ENCODE assay signal across 18 cellular contexts in the genomic region with DNA sequence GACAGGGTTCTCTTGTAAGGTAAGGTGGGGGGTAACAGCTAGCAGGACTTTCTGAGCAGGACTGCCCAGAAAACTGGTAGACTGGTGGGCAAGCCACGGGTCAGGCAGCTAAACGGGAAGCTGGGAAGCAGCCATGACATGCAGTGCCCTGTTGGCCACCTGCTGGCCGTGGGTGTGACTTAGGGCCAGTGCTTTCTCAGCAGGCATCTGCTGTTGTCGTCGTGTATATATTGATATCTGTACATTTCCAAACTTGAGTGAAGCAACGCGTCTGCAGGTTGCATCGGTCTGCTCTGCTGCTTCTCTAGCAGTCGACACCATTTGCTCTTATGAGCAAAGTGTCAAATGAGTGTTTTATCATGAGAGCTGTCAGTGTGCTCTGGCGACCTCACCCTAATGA. TPM values are rescaled to one million over a fixed set of nuclear protein-coding genes. Genes with fewer than 3 reads are reported as not detected.
DNase-seq lines count a peak whose midpoint lies in the region; ATAC-seq and TF ChIP-seq lines count a peak whose summit lies in the region.
"Had no signal": no experiment of that assay in that cellular context is flagged by ENCODE, and none has a peak within 500 bp of the region (broad histone marks: within the 10 kb centered on the region; RNA-seq: fewer than 3 reads in every experiment).

No MANE protein-coding gene starts in this region.

- H3K4me3 ChIP-seq in NB4 (ENCODE audit: low read depth, low read length) (no peak overlapping the region), endodermal cell (ENCODE audit: low read length) (no peak overlapping the region), osteoblast (ENCODE audit: insufficient read depth, low read length) (no peak overlapping the region)
- H3K4me3 ChIP-seq: esophagus squamous epithelium, upper lobe of left lung had no signal

- H3K4me2 ChIP-seq in osteoblast (ENCODE audit: insufficient read depth, low read length): no peak overlapping the region

- peaks cover 43% of the 10 kb centered on the region for H3K36me3 Mint-ChIP-seq in activated CD8-positive, alpha-beta memory T cell treated with anti-CD3 and anti-CD28 coated beads, Interleukin-2, amount 10 ng/mL, durations not matched to agents 7 days and 5 days
- peaks cover 62% of the 10 kb centered on the region for H3K36me3 Mint-ChIP-seq in endodermal cell (ENCODE audit: low read depth)
- peaks cover 17% of the 10 kb centered on the region for H3K36me3 Mint-ChIP-seq in natural killer cell

- H3K4me1 ChIP-seq in endodermal cell (ENCODE audit: control insufficient read depth, insufficient read depth, low read length) (no peaks in the 10 kb centered on the region), osteoblast (ENCODE audit: insufficient read depth, low read length) (no peaks in the 10 kb centered on the region)
- H3K4me1 ChIP-seq: esophagus squamous epithelium, upper lobe of left lung had no signal

- TF ChIP-seq CTCF in NB4 (IDR thresholded peaks at IDR 0.05; ENCODE audit: low read depth, low read length) (peak; percentile 18), endodermal cell (conservative IDR thresholded peaks at IDR 0.05) (peak; percentile 47), osteoblast (IDR thresholded peaks at IDR 0.05; ENCODE audit: extremely low read depth, low read depth, low read length) (no peak), natural killer cell (IDR thresholded peaks at IDR 0.05) (no peak)

- peaks cover 97% of the 10 kb centered on the region for H3K36me3 ChIP-seq in endodermal cell (ENCODE audit: control insufficient read depth, insufficient read depth, low read length)
- H3K36me3 ChIP-seq in osteoblast (ENCODE audit: insufficient read depth, low read length): peaks cover 5% of the 10 kb centered on the region

- H3K4me3 Mint-ChIP-seq in activated CD8-positive, alpha-beta memory T cell treated with anti-CD3 and anti-CD28 coated beads, Interleukin-2, amount 10 ng/mL, durations not matched to agents 7 days and 5 days: no peak overlapping the region
- H3K4me3 Mint-ChIP-seq in endodermal cell (no peak overlapping the region), natural killer cell (no peak overlapping the region)
- H3K4me3 Mint-ChIP-seq: dendritic cell treated with granulocyte-macrophage colony-stimulating factor and Interleukin-4, amounts not matched to agents 40 ng/mL and 50 ng/mL, for 4 days; T-helper 1 cell treated with Interleukin-12 subunit alpha and Interleukin-12 subunit beta and Interleukin-4 antibody, amounts not matched to agents 30 μg/mL and 1 μg/mL, for 36 hours had no signal

- no peaks in the 10 kb centered on the region for H3K9me3 ChIP-seq in endodermal cell (ENCODE audit: control insufficient read depth, low read length)
- H3K9me3 ChIP-seq in osteoblast (ENCODE audit: low read depth, low read length): no peaks in the 10 kb centered on the region
- H3K9me3 ChIP-seq: esophagus squamous epithelium, upper lobe of left lung had no signal

- intact Hi-C loops in natural killer cell (cut with micrococcal nuclease): no loop called here

- ATAC-seq in activated CD8-positive, alpha-beta memory T cell treated with anti-CD3 and anti-CD28 coated beads, Interleukin-2, amount 10 ng/mL, durations not matched to agents 7 days and 5 days: no peak
- ATAC-seq in natural killer cell: no peak
- ATAC-seq: stimulated activated naive CD8-positive, alpha-beta T cell treated with anti-CD3 and anti-CD28 coated beads, Interleukin-15, Interleukin-2, amounts not matched to agents 100 U/mL and 50 U/mL, for 24 hours had no signal

- H3K27me3 Mint-ChIP-seq in activated CD8-positive, alpha-beta memory T cell treated with anti-CD3 and anti-CD28 coated beads, Interleukin-2, amount 10 ng/mL, durations not matched to agents 7 days and 5 days: no peaks in the 10 kb centered on the region
- H3K27me3 Mint-ChIP-seq in endodermal cell (ENCODE audit: insufficient read depth) (no peaks in the 10 kb centered on the region), natural killer cell (ENCODE audit: low read depth in 2 of 2) (no peaks in the 10 kb centered on the region)
- H3K27me3 Mint-ChIP-seq: dendritic cell treated with granulocyte-macrophage colony-stimulating factor and Interleukin-4, amounts not matched to agents 40 ng/mL and 50 ng/mL, for 4 days had no signal

- H3K27ac Mint-ChIP-seq in activated CD8-positive, alpha-beta memory T cell treated with anti-CD3 and anti-CD28 coated beads, Interleukin-2, amount 10 ng/mL, durations not matched to agents 7 days and 5 days: no peak overlapping the region
- H3K27ac Mint-ChIP-seq in endodermal cell: no peak overlapping the region
- no peak overlapping the region for H3K27ac Mint-ChIP-seq in natural killer cell
- H3K27ac Mint-ChIP-seq: dendritic cell treated with granulocyte-macrophage colony-stimulating factor and Interleukin-4, amounts not matched to agents 40 ng/mL and 50 ng/mL, for 4 days; T-helper 1 cell treated with Interleukin-12 subunit alpha and Interleukin-12 subunit beta and Interleukin-4 antibody, amounts not matched to agents 30 μg/mL and 1 μg/mL, for 36 hours had no signal

- H3K27me3 ChIP-seq in endodermal cell (ENCODE audit: control insufficient read depth, insufficient read depth, low read length, poor library complexity, severe bottlenecking) (no peaks in the 10 kb centered on the region), osteoblast (ENCODE audit: insufficient read depth, low read length) (no peaks in the 10 kb centered on the region)
- H3K27me3 ChIP-seq: esophagus squamous epithelium, upper lobe of left lung had no signal

- CTCF ChIA-PET in activated CD8-positive, alpha-beta memory T cell treated with anti-CD3 and anti-CD28 coated beads, Interleukin-2, amount 10 ng/mL, durations not matched to agents 7 days and 5 days (lab: Charles Lee): no interaction called here

- H4K20me1 ChIP-seq in osteoblast (ENCODE audit: insufficient read depth, low read length): no peaks in the 10 kb centered on the region

- no peaks in the 10 kb centered on the region for H3K79me2 ChIP-seq in osteoblast (ENCODE audit: insufficient read depth, low read length)

- no peaks in the 10 kb centered on the region for H3K4me1 Mint-ChIP-seq in activated CD8-positive, alpha-beta memory T cell treated with anti-CD3 and anti-CD28 coated beads, Interleukin-2, amount 10 ng/mL, durations not matched to agents 7 days and 5 days
- no peaks in the 10 kb centered on the region for H3K4me1 Mint-ChIP-seq in endodermal cell
- H3K4me1 Mint-ChIP-seq in natural killer cell: peaks cover 0 to 6% of the 10 kb centered on the region in 2 donors

- no peak for TF ChIP-seq POLR2A in NB4 (IDR thresholded peaks at IDR 0.05; ENCODE audit: extremely low read depth, insufficient read length)

- no peak overlapping the region for H2AFZ ChIP-seq in osteoblast (ENCODE audit: low read length)

- no peak overlapping the region for H3K27ac ChIP-seq in endodermal cell (ENCODE audit: low read depth, low read length)
- H3K27ac ChIP-seq in osteoblast (ENCODE audit: low read depth, low read length): no peak overlapping the region
- H3K27ac ChIP-seq: esophagus squamous epithelium, upper lobe of left lung had no signal

- peak; percentile 35 for DNase-seq in activated CD8-positive, alpha-beta memory T cell treated with anti-CD3 and anti-CD28 coated beads, Interleukin-2, amount 10 ng/mL, durations not matched to agents 7 days and 5 days
- DNase-seq in activated CD8-positive, alpha-beta memory T cell treated with anti-CD3 and anti-CD28 coated beads, Interleukin-2, amount 50 U/mL, for 48 hours: no peak
- peak; percentile 15 for DNase-seq in NB4 (ENCODE audit: low read depth)
- peak; percentile 45 for DNase-seq in endodermal cell
- DNase-seq in osteoblast (ENCODE audit: insufficient read length, low spot score, missing footprints): peak; percentile 46
- no peak for DNase-seq in natural killer cell
- no peak for DNase-seq in stimulated activated CD4-positive, alpha-beta T cell treated with anti-CD3 and anti-CD28 coated beads, Interleukin-2, amount 100 ng/mL, for 48 hours
- DNase-seq in NCI-H82 treated with DMSO at 0.1 percent for 48 hours (lab: John Stamatoyannopoulos, UW; ENCODE audit: unreplicated experiment): no peak
- DNase-seq: activated CD4-positive, CD25-positive, alpha-beta regulatory T cell treated with anti-CD3 and anti-CD28 coated beads, Interleukin-2, amount 50 U/mL, for 72 hours; activated T-cell treated with anti-CD3 and anti-CD28 coated beads, Interleukin-2, amount 50 U/mL, for 48 hours; amygdala; esophagus squamous epithelium; HCEC 1CT; stimulated activated CD4-positive, alpha-beta T cell treated with anti-CD3 and anti-CD28 coated beads, Interleukin-12 subunit alpha, Interleukin-12 subunit beta, amount 100 ng/mL, for 4 hours; stimulated activated naive CD8-positive, alpha-beta T cell treated with anti-CD3 and anti-CD28 coated beads, Interleukin-15, Interleukin-2, amounts not matched to agents 100 U/mL and 50 U/mL, for 24 hours; upper lobe of left lung had no signal

- no peaks in the 10 kb centered on the region for H3K9me3 Mint-ChIP-seq in activated CD8-positive, alpha-beta memory T cell treated with anti-CD3 and anti-CD28 coated beads, Interleukin-2, amount 10 ng/mL, durations not matched to agents 7 days and 5 days (ENCODE audit: low read depth)
- no peaks in the 10 kb centered on the region for H3K9me3 Mint-ChIP-seq in endodermal cell
- no peaks in the 10 kb centered on the region for H3K9me3 Mint-ChIP-seq in natural killer cell
- H3K9me3 Mint-ChIP-seq: dendritic cell treated with granulocyte-macrophage colony-stimulating factor and Interleukin-4, amounts not matched to agents 40 ng/mL and 50 ng/mL, for 4 days; T-helper 1 cell treated with Interleukin-12 subunit alpha and Interleukin-12 subunit beta and Interleukin-4 antibody, amounts not matched to agents 30 μg/mL and 1 μg/mL, for 36 hours had no signal

- H3K9ac ChIP-seq in endodermal cell (ENCODE audit: extremely low read depth, low read length, poor library complexity, severe bottlenecking): no peak overlapping the region

- 94% methylated on average over 9 to 10 of the region's 10 CpGs for WGBS in endodermal cell (ENCODE audit: insufficient coverage in 1 of 2, insufficient read length in 1 of 2), 2 experiments

RNA-seq across cellular contexts. Expression of gene COA5, which starts 31.0 kb away (rescaled TPM):
- 10 to 100 TPM; 22.2 to 26.0 TPM for total RNA-seq in activated CD8-positive, alpha-beta memory T cell treated with anti-CD3 and anti-CD28 coated beads, Interleukin-2, amount 10 ng/mL, durations not matched to agents 7 days and 5 days
- total RNA-seq in endodermal cell: 10 to 100 TPM; 34.1 to 44.9 TPM
- polyA plus RNA-seq in endodermal cell (2013, experiment 1 of 2): 44.4 TPM
- 38.3 TPM for polyA plus RNA-seq in endodermal cell (2013, experiment 2 of 2)
- total RNA-seq in osteoblast: 17.4 and 21.2 TPM in 2 replicates
- 10 to 100 TPM; 27.4 to 39.6 (median 36.1) TPM for total RNA-seq in natural killer cell

RNA-seq across cellular contexts. Expression of gene UNC50, which starts 31.1 kb away (rescaled TPM):
- total RNA-seq in activated CD8-positive, alpha-beta memory T cell treated with anti-CD3 and anti-CD28 coated beads, Interleukin-2, amount 10 ng/mL, durations not matched to agents 7 days and 5 days: 10 to 100 TPM; 26.7 to 33.5 TPM
- total RNA-seq in endodermal cell: 10 to 100 TPM; 81.2 to 82.8 TPM
- 71.0 TPM for polyA plus RNA-seq in endodermal cell (2013, experiment 1 of 2)
- polyA plus RNA-seq in endodermal cell (2013, experiment 2 of 2): 77.5 TPM
- 31.5 and 36.2 TPM in 2 replicates for total RNA-seq in osteoblast
- total RNA-seq in natural killer cell: 10 to 100 TPM; 30.8 to 40.5 (median 32.1) TPM

Comparison
In these comparisons a context has a peak if more than half of its experiments do, and no peak if none do; other contexts are left out.
1. DNase-seq: peak in activated CD8-positive, alpha-beta memory T cell treated with anti-CD3 and anti-CD28 coated beads, Interleukin-2, amount 10 ng/mL, durations not matched to agents 7 days and 5 days (single experiment), NB4 (single experiment), endodermal cell (single experiment) and osteoblast (single experiment); none in activated CD8-positive, alpha-beta memory T cell treated with anti-CD3 and anti-CD28 coated beads, Interleukin-2, amount 50 U/mL, for 48 hours (single experiment), natural killer cell (single experiment), stimulated activated CD4-positive, alpha-beta T cell treated with anti-CD3 and anti-CD28 coated beads, Interleukin-2, amount 100 ng/mL, for 48 hours (0 of 2) and NCI-H82 treated with DMSO at 0.1 percent for 48 hours (single experiment).
2. CTCF ChIP-seq: peak in NB4 (single experiment) and endodermal cell (single experiment); none in osteoblast (single experiment) and natural killer cell (single experiment).